ENCODE assay signal across 8 cellular contexts in genomic region chr6:131951576-131952230, GRCh38. TPM values are rescaled to one million over a fixed set of nuclear protein-coding genes. Genes with fewer than 3 reads are reported as not detected.
A peak's percentile ranks its signal among the peaks of the same experiment; 100 is the strongest.
DNase-seq lines count a peak whose midpoint lies in the region; ATAC-seq, FAIRE-seq and TF ChIP-seq lines count a peak whose summit lies in the region.

No MANE protein-coding gene starts in this region.

- H3K4me3 Mint-ChIP-seq in CD14-positive monocyte: peak overlapping the region; percentile 56 to 73

- TF ChIP-seq POLR2A in esophagus squamous epithelium (IDR thresholded peaks at IDR 0.05): no peak

- WGBS in esophagus squamous epithelium, 2 donors: 20 to 28% methylated on average over 8 of the region's 8 CpGs
- 28 to 32% methylated on average over 8 of the region's 8 CpGs for WGBS in pancreas, 2 donors

- no peak for DNase-seq in CD14-positive monocyte (ENCODE audit: low spot score)
- DNase-seq in RPMI7951 (ENCODE audit: low read depth): peak; percentile 43
- DNase-seq in esophagus squamous epithelium (lab: John Stamatoyannopoulos, UW): no peak
- no peak for DNase-seq in pancreas
- no peak for DNase-seq in NCI-H1436 treated with DMSO at 0.1 percent for 48 hours (lab: John Stamatoyannopoulos, UW)

- peaks cover 6% of the 10 kb centered on the region for H3K4me1 Mint-ChIP-seq in CD14-positive monocyte

- no peaks in the 10 kb centered on the region for H3K9me3 ChIP-seq in esophagus squamous epithelium
- no peaks in the 10 kb centered on the region for H3K9me3 ChIP-seq in pancreas

- intact Hi-C loops in CD14-positive monocyte (cut with micrococcal nuclease) (no loop called here), esophagus squamous epithelium (cut with DNase I) (no loop called here), pancreas (cut with DNase I) (no loop called here)

- H3K27me3 ChIP-seq in esophagus squamous epithelium (peaks cover 0 to 41% (median 0%) of the 10 kb centered on the region in 4 donors), pancreas (no peaks in the 10 kb centered on the region)

- H3K36me3 Mint-ChIP-seq in CD14-positive monocyte: peaks cover 0 to 3% of the 10 kb centered on the region in 2 donors

- H3K27ac Mint-ChIP-seq in CD14-positive monocyte: no peak overlapping the region

- H3K36me3 ChIP-seq in esophagus squamous epithelium: no peaks in the 10 kb centered on the region
- peaks cover 0 to 9% (median 0%) of the 10 kb centered on the region in 3 donors for H3K36me3 ChIP-seq in pancreas

- TF ChIP-seq CTCF in CD14-positive monocyte (IDR thresholded peaks at IDR 0.05) (no peak), esophagus squamous epithelium (IDR thresholded peaks at IDR 0.05) (no peak), pancreas (IDR thresholded peaks at IDR 0.05) (no peak)

- no peak for FAIRE-seq in pancreas (lab: Jason Lieb, UNC)

- H3K27me3 Mint-ChIP-seq in CD14-positive monocyte (ENCODE audit: low read depth in 3 of 3): peaks cover 61 to 76% (median 61%) of the 10 kb centered on the region in 3 donors

- H3K4me3 ChIP-seq in esophagus squamous epithelium (peak overlapping the region; percentile 49 to 86 (median 69)), pancreas (peak overlapping the region; percentile 57 to 68 (median 63))

- peaks cover 0 to 13% (median 0%) of the 10 kb centered on the region in 7 donors for H3K9me3 Mint-ChIP-seq in CD14-positive monocyte

- H3K27ac ChIP-seq in esophagus squamous epithelium: peak overlapping the region; percentile 83 to 97 (median 90)
- H3K27ac ChIP-seq in pancreas: peak overlapping the region in 3 of 4 donors; percentile 73 to 83 (median 77)

- no peak for ATAC-seq in pancreas
- ATAC-seq in HG03521 (IDR thresholded peaks at IDR 0.05; ENCODE audit: unreplicated experiment): no peak
- ATAC-seq in GM21360 (IDR thresholded peaks at IDR 0.05; ENCODE audit: unreplicated experiment): no peak
- no peak for ATAC-seq in HG02970 (IDR thresholded peaks at IDR 0.05; ENCODE audit: low FRiP score, unreplicated experiment)

- H3K4me1 ChIP-seq in esophagus squamous epithelium (peaks cover 0 to 46% (median 7%) of the 10 kb centered on the region in 3 donors), pancreas (peaks cover 5 to 11% (median 8%) of the 10 kb centered on the region in 3 donors)

RNA-seq across cellular contexts. Expression of gene CCN2, which starts 0.5 kb away (rescaled TPM):
- polyA plus RNA-seq in CD14-positive monocyte (not detected), pancreas (10 to 100 TPM; 18.4 to 30.4 TPM)
- total RNA-seq in RPMI7951 (2014; rRNA removed; shearing (Covaris generic)): 24.4 and 30.0 TPM in 2 replicates
- total RNA-seq in esophagus squamous epithelium (100 to 1,000 TPM in 1 of 4 donors, 10 to 100 TPM in 2, 1 to 10 TPM in 1; 8.9 to 110 (median 25.9) TPM), pancreas (10 to 100 TPM; 22.5 to 68.2 (median 37.7) TPM)
